9 cellular contexts compared by ENCODE assay signal in genomic region chr11:67355023-67355793, GRCh38. TPM values are rescaled to one million over a fixed set of nuclear protein-coding genes. Genes with fewer than 3 reads are reported as not detected.
A peak's percentile ranks its signal among the peaks of the same experiment; 100 is the strongest.
DNase-seq lines count a peak whose midpoint lies in the region; ATAC-seq and TF ChIP-seq lines count a peak whose summit lies in the region.
"Had no signal": no experiment of that assay in that cellular context is flagged by ENCODE, and none has a peak within 500 bp of the region (broad histone marks: within the 10 kb centered on the region; RNA-seq: fewer than 3 reads in every experiment).

No MANE protein-coding gene starts in this region.

- H3K36me3 Mint-ChIP-seq in T-helper 1 cell treated with Interleukin-12 subunit alpha and Interleukin-12 subunit beta and Interleukin-4 antibody, amounts not matched to agents 30 μg/mL and 1 μg/mL, for 36 hours (ENCODE audit: low read depth): peaks cover 7% of the 10 kb centered on the region
- H3K36me3 Mint-ChIP-seq in activated T-helper 1 cell treated with anti-CD3 and anti-CD28 coated beads, Interleukin-12 subunit alpha, Interleukin-12 subunit beta, Interleukin-2, Interleukin-4 antibody, amounts not matched to agents 30 ng/mL and 10 ng/mL and 1 ng/mL, durations not matched to agents 14 hours and 24 hours and 36 hours (ENCODE audit: low read depth): no peaks in the 10 kb centered on the region

- TF ChIP-seq CTCF in left lung (IDR thresholded peaks at IDR 0.05): no peak

- H3K27ac Mint-ChIP-seq in T-helper 1 cell treated with Interleukin-12 subunit alpha and Interleukin-12 subunit beta and Interleukin-4 antibody, amounts not matched to agents 30 μg/mL and 1 μg/mL, for 36 hours: peak overlapping the region; percentile 100
- H3K27ac Mint-ChIP-seq in activated T-helper 1 cell treated with anti-CD3 and anti-CD28 coated beads, Interleukin-12 subunit alpha, Interleukin-12 subunit beta, Interleukin-2, Interleukin-4 antibody, amounts not matched to agents 30 ng/mL and 10 ng/mL and 1 ng/mL, durations not matched to agents 14 hours and 24 hours and 36 hours: peak overlapping the region; percentile 98

- intact Hi-C loops in activated T-helper 1 cell treated with anti-CD3 and anti-CD28 coated beads, Interleukin-12 subunit alpha, Interleukin-12 subunit beta, Interleukin-2, Interleukin-4 antibody, amounts not matched to agents 30 ng/mL and 10 ng/mL and 1 ng/mL, durations not matched to agents 14 hours and 24 hours and 36 hours (cut with micrococcal nuclease): loop anchor here (10.0 kb wide), 1 partner anchor 230 kb away; the partner anchor contains the start of gene GSTP1
- intact Hi-C loops in left lung (cut with DNase I): no loop called here

- no peaks in the 10 kb centered on the region for H3K9me3 ChIP-seq in left lung

- H3K27ac ChIP-seq in left lung (peak overlapping the region; percentile 98 to 100), substantia nigra (ENCODE audit: low read depth, low read length, poor library complexity, severe bottlenecking) (peak overlapping the region; percentile 100)

- no peaks in the 10 kb centered on the region for H3K36me3 ChIP-seq in left lung

- H3K27me3 ChIP-seq in left lung: no peaks in the 10 kb centered on the region

- DNase-seq in T-helper 1 cell (no peak), left lung (no peak), substantia nigra (lab: John Stamatoyannopoulos, UW) (peak in 8 of 49 donors; percentile 17 to 56 (median 26)), HCEC 1CT (no peak), hepatic stellate cell (ENCODE audit: low spot score) (no peak)
- no peak for DNase-seq in activated T-helper 1 cell treated with anti-CD3 and anti-CD28 coated beads, Interleukin-12 subunit alpha, Interleukin-12 subunit beta, Interleukin-2, Interleukin-4 antibody, amounts not matched to agents 30 ng/mL and 10 ng/mL and 1 ng/mL, durations not matched to agents 14 hours and 24 hours and 36 hours (ENCODE audit: low spot score)
- no peak for DNase-seq in stimulated activated CD8-positive, alpha-beta memory T cell treated with anti-CD3 and anti-CD28 coated beads, Interleukin-4, amount 100 ng/mL, for 48 hours
- DNase-seq: activated CD4-positive, alpha-beta T cell treated with anti-CD3 and anti-CD28 coated beads for 1 hour had no signal

- no peak overlapping the region for H3K4me3 Mint-ChIP-seq in T-helper 1 cell treated with Interleukin-12 subunit alpha and Interleukin-12 subunit beta and Interleukin-4 antibody, amounts not matched to agents 30 μg/mL and 1 μg/mL, for 36 hours
- peak overlapping the region; percentile 11 for H3K4me3 Mint-ChIP-seq in activated T-helper 1 cell treated with anti-CD3 and anti-CD28 coated beads, Interleukin-12 subunit alpha, Interleukin-12 subunit beta, Interleukin-2, Interleukin-4 antibody, amounts not matched to agents 30 ng/mL and 10 ng/mL and 1 ng/mL, durations not matched to agents 14 hours and 24 hours and 36 hours

- ATAC-seq in left lung: no peak

- H3K4me1 ChIP-seq in left lung: peaks cover 31 to 67% of the 10 kb centered on the region in 2 donors

- H3K27me3 Mint-ChIP-seq in T-helper 1 cell treated with Interleukin-12 subunit alpha and Interleukin-12 subunit beta and Interleukin-4 antibody, amounts not matched to agents 30 μg/mL and 1 μg/mL, for 36 hours (ENCODE audit: low read depth): peaks cover 11% of the 10 kb centered on the region
- H3K27me3 Mint-ChIP-seq in activated T-helper 1 cell treated with anti-CD3 and anti-CD28 coated beads, Interleukin-12 subunit alpha, Interleukin-12 subunit beta, Interleukin-2, Interleukin-4 antibody, amounts not matched to agents 30 ng/mL and 10 ng/mL and 1 ng/mL, durations not matched to agents 14 hours and 24 hours and 36 hours (ENCODE audit: insufficient read depth): peaks cover 5% of the 10 kb centered on the region

- peaks cover 30% of the 10 kb centered on the region for H3K4me1 Mint-ChIP-seq in T-helper 1 cell treated with Interleukin-12 subunit alpha and Interleukin-12 subunit beta and Interleukin-4 antibody, amounts not matched to agents 30 μg/mL and 1 μg/mL, for 36 hours (ENCODE audit: low read depth)
- peaks cover 34% of the 10 kb centered on the region for H3K4me1 Mint-ChIP-seq in activated T-helper 1 cell treated with anti-CD3 and anti-CD28 coated beads, Interleukin-12 subunit alpha, Interleukin-12 subunit beta, Interleukin-2, Interleukin-4 antibody, amounts not matched to agents 30 ng/mL and 10 ng/mL and 1 ng/mL, durations not matched to agents 14 hours and 24 hours and 36 hours (ENCODE audit: low read depth)

- no peaks in the 10 kb centered on the region for H3K9me3 Mint-ChIP-seq in T-helper 1 cell treated with Interleukin-12 subunit alpha and Interleukin-12 subunit beta and Interleukin-4 antibody, amounts not matched to agents 30 μg/mL and 1 μg/mL, for 36 hours
- H3K9me3 Mint-ChIP-seq in activated T-helper 1 cell treated with anti-CD3 and anti-CD28 coated beads, Interleukin-12 subunit alpha, Interleukin-12 subunit beta, Interleukin-2, Interleukin-4 antibody, amounts not matched to agents 30 ng/mL and 10 ng/mL and 1 ng/mL, durations not matched to agents 14 hours and 24 hours and 36 hours: no peaks in the 10 kb centered on the region

- H3K4me3 ChIP-seq in left lung: no peak overlapping the region

RNA-seq across cellular contexts. Expression of gene POLD4, which starts 1.9 kb away (rescaled TPM):
- total RNA-seq in activated T-helper 1 cell treated with anti-CD3 and anti-CD28 coated beads, Interleukin-12 subunit alpha, Interleukin-12 subunit beta, Interleukin-2, Interleukin-4 antibody, amounts not matched to agents 30 ng/mL and 10 ng/mL and 1 ng/mL, durations not matched to agents 14 hours and 24 hours and 36 hours: 36.7 and 39.8 TPM in 2 replicates
- total RNA-seq in left lung: 10 to 100 TPM; 67.7 to 77.3 TPM

RNA-seq across cellular contexts. Expression of gene CLCF1, which starts 18.2 kb away (rescaled TPM):
- total RNA-seq in activated T-helper 1 cell treated with anti-CD3 and anti-CD28 coated beads, Interleukin-12 subunit alpha, Interleukin-12 subunit beta, Interleukin-2, Interleukin-4 antibody, amounts not matched to agents 30 ng/mL and 10 ng/mL and 1 ng/mL, durations not matched to agents 14 hours and 24 hours and 36 hours: 0.64 and 0.73 TPM in 2 replicates
- total RNA-seq in left lung: 1 to 10 TPM; 7.3 to 9.2 TPM

RNA-seq across cellular contexts. Expression of gene RAD9A, which starts 36.6 kb away (rescaled TPM):
- 30.7 and 31.6 TPM in 2 replicates for total RNA-seq in activated T-helper 1 cell treated with anti-CD3 and anti-CD28 coated beads, Interleukin-12 subunit alpha, Interleukin-12 subunit beta, Interleukin-2, Interleukin-4 antibody, amounts not matched to agents 30 ng/mL and 10 ng/mL and 1 ng/mL, durations not matched to agents 14 hours and 24 hours and 36 hours
- total RNA-seq in left lung: 10 to 100 TPM; 18.4 to 21.5 TPM

RNA-seq across cellular contexts. Expression of gene PPP1CA, which starts 46.5 kb away (rescaled TPM):
- 260 and 263 TPM in 2 replicates for total RNA-seq in activated T-helper 1 cell treated with anti-CD3 and anti-CD28 coated beads, Interleukin-12 subunit alpha, Interleukin-12 subunit beta, Interleukin-2, Interleukin-4 antibody, amounts not matched to agents 30 ng/mL and 10 ng/mL and 1 ng/mL, durations not matched to agents 14 hours and 24 hours and 36 hours
- total RNA-seq in left lung: 100 to 1,000 TPM; 138 to 173 TPM

RNA-seq across cellular contexts. Expression of gene TBC1D10C, which starts 48.7 kb away (rescaled TPM):
- total RNA-seq in activated T-helper 1 cell treated with anti-CD3 and anti-CD28 coated beads, Interleukin-12 subunit alpha, Interleukin-12 subunit beta, Interleukin-2, Interleukin-4 antibody, amounts not matched to agents 30 ng/mL and 10 ng/mL and 1 ng/mL, durations not matched to agents 14 hours and 24 hours and 36 hours: 131 and 135 TPM in 2 replicates
- 10 to 100 TPM in 1 of 2 donors, 1 to 10 TPM in 1; 8.0 to 15.5 TPM for total RNA-seq in left lung
